In genomic region chr1:111565957-111566356, GRCh38 we compare ENCODE assay signal across 14 cellular contexts.
"Had no signal": no experiment of that assay in that cellular context is flagged by ENCODE, and none has a peak within 500 bp of the region (broad histone marks: within the 10 kb centered on the region; RNA-seq: fewer than 3 reads in every experiment).

No MANE protein-coding gene starts in this region.

- DNase-seq: activated CD4-positive, alpha-beta T cell treated with anti-CD3 and anti-CD28 coated beads, Interleukin-2, amount 50 U/mL, for 1 hour; activated CD8-positive, alpha-beta memory T cell treated with anti-CD3 and anti-CD28 coated beads for 24 hours; activated naive CD8-positive, alpha-beta T cell treated with anti-CD3 and anti-CD28 coated beads, Interleukin-2, amount 10 ng/mL, durations not matched to agents 7 days and 5 days; aorta; cerebellar nuclear complex; effector memory CD8-positive, alpha-beta T cell; heart right ventricle; mammary epithelial cell; naive thymus-derived CD8-positive, alpha-beta T cell; T-helper 9 cell had no signal

- H3K36me3 ChIP-seq: heart right ventricle, thoracic aorta had no signal

- FAIRE-seq: frontal cortex had no signal

- H3K4me3 ChIP-seq: heart right ventricle, thoracic aorta had no signal

- ATAC-seq: activated CD4-positive, CD25-positive, alpha-beta regulatory T cell treated with anti-CD3 and anti-CD28 coated beads, Interleukin-2, amount 50 U/mL, for 24 hours; effector memory CD8-positive, alpha-beta T cell; heart right ventricle; naive thymus-derived CD8-positive, alpha-beta T cell had no signal

- H3K79me2 ChIP-seq: parathyroid adenoma had no signal

- H3K27me3 ChIP-seq: heart right ventricle had no signal

- H2AFZ ChIP-seq: parathyroid adenoma had no signal

- H3K27ac ChIP-seq: heart right ventricle, parathyroid adenoma, thoracic aorta had no signal

- H3K9ac ChIP-seq: parathyroid adenoma had no signal

- H3K9me3 ChIP-seq: heart right ventricle, thoracic aorta had no signal
